ENCODE assay signal across 11 cellular contexts in the genomic region with DNA sequence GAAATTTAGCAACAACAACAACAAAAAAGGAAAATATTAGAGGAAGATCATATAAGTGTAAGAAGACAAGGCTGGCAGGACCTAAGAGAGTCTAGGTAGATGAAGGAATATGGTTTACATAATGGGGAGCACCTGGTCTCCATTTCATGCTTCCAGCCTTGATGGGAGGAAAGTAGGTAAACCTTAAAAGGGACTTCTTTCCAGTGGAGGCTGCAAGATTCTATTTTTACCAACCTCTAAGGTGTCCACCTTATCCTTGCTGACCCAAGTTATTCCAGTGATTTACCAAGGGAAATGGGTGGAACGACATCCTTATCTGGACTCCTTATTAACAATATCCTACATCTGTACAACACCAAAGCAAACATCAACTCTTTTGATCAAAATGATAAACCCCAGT. TPM values are rescaled to one million over a fixed set of nuclear protein-coding genes. Genes with fewer than 3 reads are reported as not detected.
DNase-seq lines count a peak whose midpoint lies in the region; ATAC-seq and TF ChIP-seq lines count a peak whose summit lies in the region.
"Had no signal": no experiment of that assay in that cellular context is flagged by ENCODE, and none has a peak within 500 bp of the region (broad histone marks: within the 10 kb centered on the region; RNA-seq: fewer than 3 reads in every experiment).

No MANE protein-coding gene starts in this region.

- H3K9me3 ChIP-seq in PC-3 (ENCODE audit: low read length) = no peaks in the 10 kb centered on the region
- no peaks in the 10 kb centered on the region for H3K9me3 ChIP-seq in psoas muscle

- no peaks in the 10 kb centered on the region for H3K27me3 Mint-ChIP-seq in Calu3 (ENCODE audit: unreplicated experiment)
- peaks cover 0 to 7% of the 10 kb centered on the region in 2 donors for H3K27me3 Mint-ChIP-seq in effector memory CD8-positive, alpha-beta T cell

- H3K36me3 Mint-ChIP-seq in Calu3 (ENCODE audit: insufficient read depth, unreplicated experiment) = peaks cover 45% of the 10 kb centered on the region
- peaks cover 56% of the 10 kb centered on the region for H3K36me3 Mint-ChIP-seq in effector memory CD8-positive, alpha-beta T cell (ENCODE audit: insufficient read depth)

- BruUV-seq in Calu3 (replicated peaks; lab: Mats Ljungman, UMichigan) (no TSS peak), PC-3 (replicated peaks; lab: Mats Ljungman, UMichigan) (no TSS peak)

- peaks cover 49% of the 10 kb centered on the region for H3K4me1 ChIP-seq in PC-3 (ENCODE audit: insufficient read depth, low read length)
- H3K4me1 ChIP-seq in psoas muscle = peaks cover 18% of the 10 kb centered on the region

- no peak overlapping the region for H3K4me2 ChIP-seq in PC-3 (ENCODE audit: low read length)

- no peak for ATAC-seq in PC-3
- ATAC-seq in effector memory CD8-positive, alpha-beta T cell (replicated peaks) = no peak
- ATAC-seq in psoas muscle = no peak
- ATAC-seq in GM18873 (IDR thresholded peaks at IDR 0.05; ENCODE audit: low FRiP score, unreplicated experiment) = no peak

- H3K27me3 ChIP-seq in PC-3 (ENCODE audit: low read length) (no peaks in the 10 kb centered on the region), psoas muscle (ENCODE audit: insufficient read depth in 3 of 3, low read length in 2 of 3) (no peaks in the 10 kb centered on the region)

- no peak overlapping the region for H3K9ac ChIP-seq in PC-3 (ENCODE audit: low read length)

- no peaks in the 10 kb centered on the region for H3K9me3 Mint-ChIP-seq in Calu3 (ENCODE audit: low read depth, unreplicated experiment)
- no peaks in the 10 kb centered on the region for H3K9me3 Mint-ChIP-seq in effector memory CD8-positive, alpha-beta T cell

- POLR2A ChIA-PET in PC-3 (lab: Charles Lee; ENCODE audit: unreplicated experiment) = interaction anchor here (0.5 kb wide), 1 partner anchor 1176 kb away, joined by 4 read pairs; no protein-coding TSS in a partner anchor

- H3K4me3 Mint-ChIP-seq in Calu3 (ENCODE audit: low read depth, unreplicated experiment) = no peak overlapping the region
- H3K4me3 Mint-ChIP-seq in effector memory CD8-positive, alpha-beta T cell = peak overlapping the region; percentile 68 to 86

- 69 to 81% (median 79%) methylated on average over 1 of the region's 1 CpG for WGBS in psoas muscle, 3 donors

- DNase-seq in Calu3 = no peak
- no peak for DNase-seq in PC-3
- no peak for DNase-seq in effector memory CD8-positive, alpha-beta T cell
- DNase-seq in psoas muscle = no peak
- DNase-seq in NCI-H187 treated with DMSO at 0.1 percent for 48 hours (lab: John Stamatoyannopoulos, UW) = no peak
- DNase-seq in activated gamma-delta T cell treated with Interleukin-2 at 50 U/mL for 16 hours = no peak
- DNase-seq: NCI-H1417 treated with DMSO at 0.1 percent for 48 hours, NCI-H774 had no signal

- intact Hi-C loops in Calu3 (cut with micrococcal nuclease; ENCODE audit: unreplicated experiment) (loop anchor here (5.0 kb wide), 2 partner anchors 93 to 423 kb away; a partner anchor contains a TSS), PC-3 (cut with micrococcal nuclease) (loop anchor here (5.0 to 10.0 kb wide), 4 partner anchors 84 to 503 kb away; no protein-coding TSS in a partner anchor), psoas muscle (cut with DNase I) (loop anchor here (5.0 kb wide), 7 partner anchors 93 to 498 kb away; a partner anchor contains a TSS)

- H3K27ac ChIP-seq in PC-3 (ENCODE audit: low read length) = no peak overlapping the region
- H3K27ac ChIP-seq in psoas muscle = peak overlapping the region; percentile 7
- H3K27ac ChIP-seq: epithelial cell of prostate, SK-N-MC had no signal

- H3K79me2 ChIP-seq in PC-3 (ENCODE audit: low read length) = no peaks in the 10 kb centered on the region

- no peaks in the 10 kb centered on the region for H3F3A ChIP-seq in PC-3 (ENCODE audit: low read length, unreplicated experiment)

- H3K4me3 ChIP-seq in PC-3 (ENCODE audit: low read length) (no peak overlapping the region), psoas muscle (no peak overlapping the region)
- H3K4me3 ChIP-seq: SK-N-MC had no signal

- H3K4me1 Mint-ChIP-seq in Calu3 (ENCODE audit: low read depth, unreplicated experiment) = peaks cover 63% of the 10 kb centered on the region
- H3K4me1 Mint-ChIP-seq in effector memory CD8-positive, alpha-beta T cell (ENCODE audit: low read depth in 2 of 2) = peaks cover 82 to 86% of the 10 kb centered on the region in 2 donors

- 0 out of 2 replicates have a peak overlapping the region, but pooled peaks have one; percentile 28 for H2AFZ ChIP-seq in PC-3 (ENCODE audit: low read length)

- H4K20me1 ChIP-seq in PC-3 (ENCODE audit: low read length) = no peaks in the 10 kb centered on the region

- TF ChIP-seq CTCF in Calu3 (IDR thresholded peaks at IDR 0.05; ENCODE audit: unreplicated experiment) (no peak), PC-3 (conservative IDR thresholded peaks at IDR 0.05; ENCODE audit: low read depth, low read length) (no peak), psoas muscle (IDR thresholded peaks at IDR 0.05) (no peak)

- H3K36me3 ChIP-seq in PC-3 (ENCODE audit: low read depth, low read length) = peaks cover 9% of the 10 kb centered on the region
- H3K36me3 ChIP-seq in psoas muscle (ENCODE audit: insufficient read depth in 1 of 2, low read depth in 1 of 2) = no peaks in the 10 kb centered on the region

- CTCF ChIA-PET in Calu3 (lab: Charles Lee) (interaction anchor here (0.9 kb wide), 2 partner anchors 169 to 368 kb away, joined by 4 to 5 read pairs; no protein-coding TSS in a partner anchor), PC-3 (lab: Charles Lee) (interaction anchor here (0.8 to 1.8 kb wide), 3 partner anchors 31 to 168 kb away, joined by 3 to 6 read pairs (median 3); no protein-coding TSS in a partner anchor)

- peak overlapping the region; percentile 46 for H3K27ac Mint-ChIP-seq in Calu3 (ENCODE audit: unreplicated experiment)
- H3K27ac Mint-ChIP-seq in effector memory CD8-positive, alpha-beta T cell = peak overlapping the region; percentile 97 to 99

- H3K9me2 ChIP-seq in PC-3 (replicated peaks; ENCODE audit: low read length) = no peaks in the 10 kb centered on the region

RNA-seq across cellular contexts. Expression of a gene that starts 30.0 kb away (rescaled TPM):
- 196 and 197 TPM in 2 replicates for total RNA-seq in Calu3 (2022)
- total RNA-seq in PC-3 (2014; rRNA removed) = 228 and 258 TPM in 2 replicates
- 100 to 1,000 TPM in 3 of 4 donors, 10 to 100 TPM in 1; 77.8 to 118 (median 106) TPM for total RNA-seq in psoas muscle
- 100 to 1,000 TPM; 201 to 277 (median 262) TPM for polyA plus RNA-seq in psoas muscle

RNA-seq across cellular contexts. Expression of a gene that starts 39.1 kb away (rescaled TPM):
- total RNA-seq in Calu3 (2022) (11.2 and 11.6 TPM in 2 replicates), PC-3 (2014; rRNA removed) (9.1 and 9.6 TPM in 2 replicates), psoas muscle (10 to 100 TPM; 15.6 to 37.2 (median 25.4) TPM)
- polyA plus RNA-seq in psoas muscle = 10 to 100 TPM in 2 of 3 donors, 1 to 10 TPM in 1; 6.1 to 64.0 (median 26.4) TPM
